Comparison of ENCODE assay signal across 16 cellular contexts in genomic region chr15:33565099-33565498, GRCh38.
DNase-seq lines count a peak whose midpoint lies in the region; ATAC-seq, FAIRE-seq and TF ChIP-seq lines count a peak whose summit lies in the region.
"Had no signal": no experiment of that assay in that cellular context is flagged by ENCODE, and none has a peak within 500 bp of the region (broad histone marks: within the 10 kb centered on the region; RNA-seq: fewer than 3 reads in every experiment).

No MANE protein-coding gene starts in this region.

- no peak overlapping the region for H3K4me3 Mint-ChIP-seq in activated naive CD4-positive, alpha-beta T cell treated with anti-CD3 and anti-CD28 coated beads, Interleukin-2, amount 10 ng/mL, durations not matched to agents 7 days and 5 days
- H3K4me3 Mint-ChIP-seq: dendritic cell treated with granulocyte-macrophage colony-stimulating factor and Interleukin-4, amounts not matched to agents 40 ng/mL and 50 ng/mL, for 4 days; natural killer cell treated with Interleukin-12 subunit alpha and Interleukin-12 subunit beta and Interleukin-15 and Interleukin-18, amount 100 ng/mL, for 72 hours had no signal

- peaks cover 3% of the 10 kb centered on the region for H3K9me3 Mint-ChIP-seq in activated naive CD4-positive, alpha-beta T cell treated with anti-CD3 and anti-CD28 coated beads, Interleukin-2, amount 10 ng/mL, durations not matched to agents 7 days and 5 days
- H3K9me3 Mint-ChIP-seq: dendritic cell treated with granulocyte-macrophage colony-stimulating factor and Interleukin-4, amounts not matched to agents 40 ng/mL and 50 ng/mL, for 4 days; natural killer cell treated with Interleukin-12 subunit alpha and Interleukin-12 subunit beta and Interleukin-15 and Interleukin-18, amount 100 ng/mL, for 72 hours had no signal

- no peak overlapping the region for H3K4me3 ChIP-seq in bronchial epithelial cell (ENCODE audit: low read depth, low read length)

- no peak for ATAC-seq in GM19467 (IDR thresholded peaks at IDR 0.05; ENCODE audit: unreplicated experiment)
- ATAC-seq: natural killer cell treated with Interleukin-12 subunit alpha and Interleukin-12 subunit beta and Interleukin-15 and Interleukin-18, amount 100 ng/mL, for 72 hours had no signal

- FAIRE-seq in bronchial epithelial cell (lab: Jason Lieb, UNC), result no peak

- no peaks in the 10 kb centered on the region for H3K36me3 Mint-ChIP-seq in activated naive CD4-positive, alpha-beta T cell treated with anti-CD3 and anti-CD28 coated beads, Interleukin-2, amount 10 ng/mL, durations not matched to agents 7 days and 5 days
- H3K36me3 Mint-ChIP-seq: natural killer cell treated with Interleukin-12 subunit alpha and Interleukin-12 subunit beta and Interleukin-15 and Interleukin-18, amount 100 ng/mL, for 72 hours had no signal

- H3K36me3 ChIP-seq in bronchial epithelial cell (ENCODE audit: control insufficient read depth, insufficient read depth, low read length), result no peaks in the 10 kb centered on the region
- H3K36me3 ChIP-seq: WERI-Rb-1 had no signal

- H3K27me3 Mint-ChIP-seq in activated naive CD4-positive, alpha-beta T cell treated with anti-CD3 and anti-CD28 coated beads, Interleukin-2, amount 10 ng/mL, durations not matched to agents 7 days and 5 days, result no peaks in the 10 kb centered on the region
- H3K27me3 Mint-ChIP-seq: dendritic cell treated with granulocyte-macrophage colony-stimulating factor and Interleukin-4, amounts not matched to agents 40 ng/mL and 50 ng/mL, for 4 days had no signal

- H3K4me1 Mint-ChIP-seq in activated naive CD4-positive, alpha-beta T cell treated with anti-CD3 and anti-CD28 coated beads, Interleukin-2, amount 10 ng/mL, durations not matched to agents 7 days and 5 days, result no peaks in the 10 kb centered on the region

- no peak for TF ChIP-seq CTCF in bronchial epithelial cell (IDR thresholded peaks at IDR 0.05; ENCODE audit: insufficient read depth, low read length, severe bottlenecking)
- TF ChIP-seq CTCF in GM20000 (IDR thresholded peaks at IDR 0.05; ENCODE audit: extremely low read depth, missing control alignments), result no peak

- H3K27ac Mint-ChIP-seq in activated naive CD4-positive, alpha-beta T cell treated with anti-CD3 and anti-CD28 coated beads, Interleukin-2, amount 10 ng/mL, durations not matched to agents 7 days and 5 days, result no peak overlapping the region
- H3K27ac Mint-ChIP-seq: dendritic cell treated with granulocyte-macrophage colony-stimulating factor and Interleukin-4, amounts not matched to agents 40 ng/mL and 50 ng/mL, for 4 days; natural killer cell treated with Interleukin-12 subunit alpha and Interleukin-12 subunit beta and Interleukin-15 and Interleukin-18, amount 100 ng/mL, for 72 hours had no signal

- CTCF ChIA-PET in activated naive CD4-positive, alpha-beta T cell treated with anti-CD3 and anti-CD28 coated beads, Interleukin-2, amount 10 ng/mL, durations not matched to agents 7 days and 5 days (lab: Charles Lee), result no interaction called here

- no peaks in the 10 kb centered on the region for H3K27me3 ChIP-seq in bronchial epithelial cell (ENCODE audit: control insufficient read depth, insufficient read depth, low read length)

- DNase-seq in Daoy (ENCODE audit: low read depth) (peak; percentile 48), NCI-H1105 treated with DMSO at 0.1 percent for 48 hours (lab: John Stamatoyannopoulos, UW) (peak; percentile 32), bronchial epithelial cell (ENCODE audit: low read depth) (peak; percentile 39), kidney tubule cell (ENCODE audit: low spot score) (peak; percentile 23), NCI-H226 (no peak), GM20000 (ENCODE audit: low spot score) (no peak)
- DNase-seq in activated naive CD4-positive, alpha-beta T cell treated with anti-CD3 and anti-CD28 coated beads, Interleukin-2, amount 10 ng/mL, durations not matched to agents 7 days and 5 days, result no peak
- DNase-seq: activated CD8-positive, alpha-beta memory T cell treated with anti-CD3 and anti-CD28 coated beads for 24 hours; activated effector memory CD4-positive, alpha-beta T cell treated with Interleukin-2 at 50 U/mL for 16 hours; Caco-2; mesenchymal stem cell; NCI-H524 treated with DMSO at 0.1 percent for 48 hours; WERI-Rb-1 had no signal

Comparison
In these comparisons a context has a peak if more than half of its experiments do, and no peak if none do; other contexts are left out.
1. DNase-seq: peak in Daoy (single experiment), NCI-H1105 treated with DMSO at 0.1 percent for 48 hours (single experiment), bronchial epithelial cell (single experiment) and kidney tubule cell (single experiment); none in NCI-H226 (single experiment), GM20000 (single experiment) and activated naive CD4-positive, alpha-beta T cell treated with anti-CD3 and anti-CD28 coated beads, Interleukin-2, amount 10 ng/mL, durations not matched to agents 7 days and 5 days (single experiment).